ENCODE assay signal across 8 cellular contexts in genomic region chr19:45439569-45440258, GRCh38.
DNase-seq lines count a peak whose midpoint lies in the region; ATAC-seq lines count a peak whose summit lies in the region.

No MANE protein-coding gene starts in this region.

- DNase-seq in ACHN (peak; percentile 69), NCI-H345 (lab: John Stamatoyannopoulos, UW) (peak; percentile 72), left kidney (ENCODE audit: low read depth, low spot score) (peak; percentile 85)
- peak; percentile 80 to 85 for DNase-seq in activated CD4-positive, alpha-beta T cell treated with anti-CD3 and anti-CD28 coated beads for 4 hours
- peak; percentile 73 for DNase-seq in stimulated activated CD4-positive, alpha-beta T cell treated with anti-CD3 and anti-CD28 coated beads, Interleukin-2, amount 100 ng/mL, for 4 hours (ENCODE audit: low read depth)

- in situ Hi-C loops in ACHN (cut with HindIII; ENCODE audit: low pct_ligation_motif_present, low pct_unique_long_range_greater_than_20kb, low sequenced_read_pairs), result no loop called here

- peak; percentile 60 for ATAC-seq in GM18511 (IDR thresholded peaks at IDR 0.05; ENCODE audit: unreplicated experiment)
- peak; percentile 32 for ATAC-seq in HG02973 (IDR thresholded peaks at IDR 0.05; ENCODE audit: unreplicated experiment)

- H3K27ac ChIP-seq in cingulate gyrus (ENCODE audit: low read depth, low read length), result peak overlapping the region; percentile 95

Comparison
In these comparisons a context has a peak if more than half of its experiments do, and no peak if none do; other contexts are left out.
1. Peak in every context shown above with its lines: DNase-seq, ATAC-seq and H3K27ac ChIP-seq.